28 cellular contexts compared by ENCODE assay signal in the genomic region with DNA sequence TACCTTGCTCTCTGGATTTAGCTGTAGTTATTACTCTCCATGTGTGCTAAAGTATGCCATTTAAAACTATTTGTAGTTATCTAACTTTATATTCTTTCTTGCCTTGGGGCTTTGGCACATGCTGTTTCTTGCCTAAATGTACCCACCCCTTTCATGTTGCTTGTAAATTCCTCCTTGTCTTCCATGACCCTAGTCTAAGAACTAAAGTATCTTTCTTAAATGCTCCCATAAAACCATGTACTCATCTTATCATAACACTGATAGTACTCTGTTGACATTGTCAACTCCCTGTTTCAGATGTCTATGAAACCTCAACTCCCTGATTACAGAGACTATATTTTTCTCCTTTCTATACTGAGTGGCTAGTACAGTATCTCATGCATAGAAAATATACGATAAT.
"Had no signal": no experiment of that assay in that cellular context is flagged by ENCODE, and none has a peak within 500 bp of the region (broad histone marks: within the 10 kb centered on the region; RNA-seq: fewer than 3 reads in every experiment).

No MANE protein-coding gene starts in this region.

- DNase-seq: colonic mucosa; cortex of kidney; dermis blood vessel endothelial cell; dorsolateral prefrontal cortex; effector CD4-positive, alpha-beta T cell; effector CD8-positive, alpha-beta T cell; effector memory CD4-positive, alpha-beta T cell; effector memory CD8-positive, alpha-beta T cell; endodermal cell; erythroblast; esophagus squamous epithelium; foreskin fibroblast; foreskin melanocyte; gastrocnemius medialis; glutamatergic neuron; head of caudate nucleus; heart left ventricle; heart right ventricle; hippocampal formation had no signal

- H3K27ac ChIP-seq: colonic mucosa, coronary artery, dorsolateral prefrontal cortex, epithelial cell of prostate, esophagus muscularis mucosa, esophagus squamous epithelium, foreskin keratinocyte, gastrocnemius medialis, gastroesophageal sphincter, heart left ventricle, heart right ventricle, hepatocyte had no signal

- H3K4me2 ChIP-seq: hepatocyte had no signal

- FAIRE-seq: colon, endometrium, endothelial cell of umbilical vein had no signal

- H3K27me3 ChIP-seq: colonic mucosa, dorsolateral prefrontal cortex, esophagus muscularis mucosa, esophagus squamous epithelium, foreskin keratinocyte, gastrocnemius medialis, gastroesophageal sphincter, heart left ventricle, heart right ventricle, hepatocyte had no signal

- H3K36me3 ChIP-seq: colonic mucosa, esophagus muscularis mucosa, esophagus squamous epithelium, gastrocnemius medialis, gastroesophageal sphincter, heart left ventricle, heart right ventricle had no signal

- H3K9me3 ChIP-seq: colonic mucosa, esophagus muscularis mucosa, esophagus squamous epithelium, gastrocnemius medialis, gastroesophageal sphincter had no signal

- H3K79me2 ChIP-seq: hepatocyte had no signal

- H2AFZ ChIP-seq: hepatocyte had no signal

- H3K4me1 ChIP-seq: colonic mucosa, esophagus muscularis mucosa, esophagus squamous epithelium, foreskin keratinocyte, gastrocnemius medialis, gastroesophageal sphincter, heart left ventricle, heart right ventricle had no signal

- H3K4me3 ChIP-seq: colonic mucosa, coronary artery, dorsolateral prefrontal cortex, esophagus muscularis mucosa, esophagus squamous epithelium, gastrocnemius medialis, gastroesophageal sphincter, heart left ventricle, heart right ventricle, hepatocyte had no signal
